Comparison of ENCODE assay signal across 7 cellular contexts in genomic region chr4:125317526-125317880, GRCh38. TPM values are rescaled to one million over a fixed set of nuclear protein-coding genes. Genes with fewer than 3 reads are reported as not detected.
DNase-seq lines count a peak whose midpoint lies in the region; ATAC-seq and TF ChIP-seq lines count a peak whose summit lies in the region.

No MANE protein-coding gene starts in this region.

- H3K79me2 ChIP-seq in GM23338 (replicated peaks; ENCODE audit: insufficient read depth) = no peaks in the 10 kb centered on the region; the same call in 1 of the 2 replicates

- DNase-seq in GM23338 (ENCODE audit: low spot score) = peak; percentile 83
- no peak for DNase-seq in activated T-helper 2 cell treated with anti-CD3 and anti-CD28 coated beads, Interferon-gamma antibody, Interleukin-2, Interleukin-4, amounts not matched to agents 10 μg/mL and 5 μg/mL and 100 μg/mL, durations not matched to agents 14 hours and 24 hours and 36 hours (ENCODE audit: low spot score)
- DNase-seq in hepatic stellate cell (ENCODE audit: low spot score) = peak; percentile 38
- DNase-seq in prostate gland (ENCODE audit: low spot score) = no peak
- DNase-seq in NCI-H1105 (lab: John Stamatoyannopoulos, UW) = no peak
- DNase-seq in SW 1271 (lab: John Stamatoyannopoulos, UW) = no peak

- H3K36me3 Mint-ChIP-seq in GM23338 (ENCODE audit: low read depth) = no peaks in the 10 kb centered on the region
- H3K36me3 Mint-ChIP-seq in activated T-helper 2 cell treated with anti-CD3 and anti-CD28 coated beads, Interferon-gamma antibody, Interleukin-2, Interleukin-4, amounts not matched to agents 10 μg/mL and 5 μg/mL and 100 μg/mL, durations not matched to agents 14 hours and 24 hours and 36 hours (ENCODE audit: low read depth) = no peaks in the 10 kb centered on the region

- peak overlapping the region; percentile 97 for H2AFZ ChIP-seq in GM23338

- H3K36me3 ChIP-seq in GM23338 (ENCODE audit: insufficient read depth) (no peaks in the 10 kb centered on the region), prostate gland (no peaks in the 10 kb centered on the region)

- no peaks in the 10 kb centered on the region; the same call in 1 of the 2 replicates for H3F3A ChIP-seq in GM23338 (replicated peaks; ENCODE audit: low read depth)

- peaks cover 17% of the 10 kb centered on the region for H3K4me1 ChIP-seq in GM23338 (ENCODE audit: insufficient read depth)
- no peaks in the 10 kb centered on the region for H3K4me1 ChIP-seq in prostate gland (replicated peaks)

- WGBS in prostate gland = 6% methylated on average over 23 of the region's 23 CpGs

- peak; percentile 12 for ATAC-seq in GM23338
- no peak for ATAC-seq in GM18870 (IDR thresholded peaks at IDR 0.05; ENCODE audit: unreplicated experiment)

- no peak overlapping the region for H3K27ac Mint-ChIP-seq in GM23338
- no peak overlapping the region for H3K27ac Mint-ChIP-seq in activated T-helper 2 cell treated with anti-CD3 and anti-CD28 coated beads, Interferon-gamma antibody, Interleukin-2, Interleukin-4, amounts not matched to agents 10 μg/mL and 5 μg/mL and 100 μg/mL, durations not matched to agents 14 hours and 24 hours and 36 hours

- H3K27me3 Mint-ChIP-seq in GM23338 (ENCODE audit: insufficient read depth, low read depth, poor library complexity) = peaks cover 44% of the 10 kb centered on the region
- H3K27me3 Mint-ChIP-seq in activated T-helper 2 cell treated with anti-CD3 and anti-CD28 coated beads, Interferon-gamma antibody, Interleukin-2, Interleukin-4, amounts not matched to agents 10 μg/mL and 5 μg/mL and 100 μg/mL, durations not matched to agents 14 hours and 24 hours and 36 hours (ENCODE audit: low read depth) = peaks cover 49% of the 10 kb centered on the region

- H3K27ac ChIP-seq in GM23338 (ENCODE audit: low read depth) (no peak overlapping the region), prostate gland (no peak overlapping the region)

- H3K27me3 ChIP-seq in GM23338 (ENCODE audit: insufficient read depth) (peaks cover 35% of the 10 kb centered on the region), prostate gland (replicated peaks; ENCODE audit: insufficient read depth) (no peaks in the 10 kb centered on the region)

- peaks cover 7% of the 10 kb centered on the region for H3K9me2 ChIP-seq in GM23338 (ENCODE audit: insufficient read depth)

- 0 out of 2 replicates have a peak, but pooled peaks cover 3% of the 10 kb centered on the region for H4K20me1 ChIP-seq in GM23338 (replicated peaks; ENCODE audit: insufficient read depth)

- intact Hi-C loops in activated T-helper 2 cell treated with anti-CD3 and anti-CD28 coated beads, Interferon-gamma antibody, Interleukin-2, Interleukin-4, amounts not matched to agents 10 μg/mL and 5 μg/mL and 100 μg/mL, durations not matched to agents 14 hours and 24 hours and 36 hours (cut with micrococcal nuclease) = loop anchor here (10.0 kb wide), 1 partner anchor 1287 kb away; no protein-coding TSS in a partner anchor
- intact Hi-C loops in prostate gland (cut with DNase I) = loop anchor here (2.0 to 10.0 kb wide), 5 partner anchors 75 to 1637 kb away; no protein-coding TSS in a partner anchor

- no peaks in the 10 kb centered on the region for H3K9me3 ChIP-seq in prostate gland

- peak overlapping the region; percentile 98 for H3K4me2 ChIP-seq in GM23338

- no peaks in the 10 kb centered on the region; the same call in 2 of the 3 replicates for H3K9me3 Mint-ChIP-seq in GM23338
- H3K9me3 Mint-ChIP-seq in activated T-helper 2 cell treated with anti-CD3 and anti-CD28 coated beads, Interferon-gamma antibody, Interleukin-2, Interleukin-4, amounts not matched to agents 10 μg/mL and 5 μg/mL and 100 μg/mL, durations not matched to agents 14 hours and 24 hours and 36 hours = no peaks in the 10 kb centered on the region

- no peak for TF ChIP-seq POLR2A in prostate gland (IDR thresholded peaks at IDR 0.05)

- peak; percentile 64 to 75 for TF ChIP-seq CTCF in GM23338 (conservative IDR thresholded peaks at IDR 0.05; ENCODE audit: low read depth in 2 of 2)
- peak in 1 of 4 experiments; percentile 19 for TF ChIP-seq CTCF in prostate gland (IDR thresholded peaks at IDR 0.05)

- H3K4me1 Mint-ChIP-seq in GM23338 = peaks cover 22% of the 10 kb centered on the region
- peaks cover 14% of the 10 kb centered on the region for H3K4me1 Mint-ChIP-seq in activated T-helper 2 cell treated with anti-CD3 and anti-CD28 coated beads, Interferon-gamma antibody, Interleukin-2, Interleukin-4, amounts not matched to agents 10 μg/mL and 5 μg/mL and 100 μg/mL, durations not matched to agents 14 hours and 24 hours and 36 hours (ENCODE audit: low read depth)

- H3K4me3 Mint-ChIP-seq in GM23338 = peak overlapping the region; percentile 95
- H3K4me3 Mint-ChIP-seq in activated T-helper 2 cell treated with anti-CD3 and anti-CD28 coated beads, Interferon-gamma antibody, Interleukin-2, Interleukin-4, amounts not matched to agents 10 μg/mL and 5 μg/mL and 100 μg/mL, durations not matched to agents 14 hours and 24 hours and 36 hours (ENCODE audit: low read depth) = peak overlapping the region; percentile 2

- H3K4me3 ChIP-seq in GM23338 (peak overlapping the region; percentile 92), prostate gland (peak overlapping the region; percentile 69 to 76)

TF ChIP-seq in GM23338, 12 proteins besides CTCF, POLR2A, EP300 and RAD21:
- no peak for TF ChIP-seq ZNF462 (CRISPR knock-in tag; IDR thresholded peaks at IDR 0.05)
- TF ChIP-seq NANOG (IDR thresholded peaks at IDR 0.05; ENCODE audit: borderline replicate concordance) = 0 out of 2 replicates have a peak, but pooled peaks have one; percentile 8

RNA-seq across cellular contexts. Expression of gene FAT4, which starts 2.7 kb away (rescaled TPM):
- total RNA-seq in GM23338 (2014; rRNA removed; shearing (Covaris generic)) = 6.1 and 6.8 TPM in 2 replicates
- polyA plus RNA-seq in GM23338 (2016; fragmentation: Nextera tagmentation; extraction: Ambion mirVana) = 0.53 and 0.68 TPM in 2 replicates
- not detected in 2 replicates for total RNA-seq in activated T-helper 2 cell treated with anti-CD3 and anti-CD28 coated beads, Interferon-gamma antibody, Interleukin-2, Interleukin-4, amounts not matched to agents 10 μg/mL and 5 μg/mL and 100 μg/mL, durations not matched to agents 14 hours and 24 hours and 36 hours
- total RNA-seq in prostate gland = 10 to 100 TPM in 1 of 2 donors, 1 to 10 TPM in 1; 5.4 to 10.3 TPM

Comparison
In these comparisons a context has a peak if more than half of its experiments do, and no peak if none do; other contexts are left out.
1. DNase-seq: peak in GM23338 (single experiment) and hepatic stellate cell (single experiment); none in activated T-helper 2 cell treated with anti-CD3 and anti-CD28 coated beads, Interferon-gamma antibody, Interleukin-2, Interleukin-4, amounts not matched to agents 10 μg/mL and 5 μg/mL and 100 μg/mL, durations not matched to agents 14 hours and 24 hours and 36 hours (single experiment), prostate gland (single experiment), NCI-H1105 (single experiment) and SW 1271 (0 of 2).